Comparison of ENCODE assay signal across 14 cellular contexts in genomic region chr16:81495321-81496234, GRCh38. TPM values are rescaled to one million over a fixed set of nuclear protein-coding genes. Genes with fewer than 3 reads are reported as not detected.
DNase-seq lines count a peak whose midpoint lies in the region; ATAC-seq and TF ChIP-seq lines count a peak whose summit lies in the region.
"Had no signal": no experiment of that assay in that cellular context is flagged by ENCODE, and none has a peak within 500 bp of the region (broad histone marks: within the 10 kb centered on the region; RNA-seq: fewer than 3 reads in every experiment).

No MANE protein-coding gene starts in this region.

- ATAC-seq in foreskin keratinocyte (no peak), HG02759 (IDR thresholded peaks at IDR 0.05; ENCODE audit: unreplicated experiment) (no peak)
- no peak for ATAC-seq in naive thymus-derived CD8-positive, alpha-beta T cell

- no peaks in the 10 kb centered on the region for H3K9me3 ChIP-seq in MG63

- H3K4me3 ChIP-seq in MG63: no peak overlapping the region
- H3K4me3 ChIP-seq: SK-N-MC had no signal

- peak overlapping the region in 6 of 10 donors; percentile 12 to 79 (median 29) for H3K27ac Mint-ChIP-seq in naive thymus-derived CD8-positive, alpha-beta T cell

- peaks cover 0 to 9% (median 2%) of the 10 kb centered on the region in 3 donors for H3K36me3 Mint-ChIP-seq in naive thymus-derived CD8-positive, alpha-beta T cell

- H3K4me1 Mint-ChIP-seq in naive thymus-derived CD8-positive, alpha-beta T cell: peaks cover 33 to 75% (median 69%) of the 10 kb centered on the region in 4 donors

- peak; percentile 44 for DNase-seq in A172 (ENCODE audit: low spot score)
- peak; percentile 67 for DNase-seq in OCI-M2 (lab: John Stamatoyannopoulos, UW; ENCODE audit: unreplicated experiment)
- no peak for DNase-seq in foreskin keratinocyte
- DNase-seq in naive thymus-derived CD8-positive, alpha-beta T cell: no peak
- DNase-seq in activated gamma-delta T cell (lab: John Stamatoyannopoulos, UW): no peak
- no peak for DNase-seq in Ammon's horn (ENCODE audit: low spot score)
- DNase-seq in MG63: no peak
- DNase-seq: activated CD4-positive, alpha-beta T cell treated with anti-CD3 and anti-CD28 coated beads, Interleukin-2, amount 50 U/mL, for 1 hour; activated effector memory CD4-positive, alpha-beta T cell treated with Interleukin-2 at 50 U/mL for 16 hours; cerebellar nuclear complex; NCI-H1092; NCI-H524 had no signal

- no peak for TF ChIP-seq CTCF in foreskin keratinocyte (conservative IDR thresholded peaks at IDR 0.05)

- H3K4me1 ChIP-seq in foreskin keratinocyte: peaks cover 23% of the 10 kb centered on the region

- no peaks in the 10 kb centered on the region for H3K27me3 Mint-ChIP-seq in naive thymus-derived CD8-positive, alpha-beta T cell

- H3K27ac ChIP-seq in foreskin keratinocyte: peak overlapping the region; percentile 88
- H3K27ac ChIP-seq: SK-N-MC had no signal

- H3K27me3 ChIP-seq in foreskin keratinocyte: no peaks in the 10 kb centered on the region
- no peaks in the 10 kb centered on the region for H3K27me3 ChIP-seq in MG63

- H3K4me3 Mint-ChIP-seq in naive thymus-derived CD8-positive, alpha-beta T cell: peak overlapping the region in 1 of 10 donors; percentile 20

- H3K9me3 Mint-ChIP-seq in naive thymus-derived CD8-positive, alpha-beta T cell: no peaks in the 10 kb centered on the region

- POLR2A ChIA-PET in naive thymus-derived CD8-positive, alpha-beta T cell (lab: Charles Lee): no interaction called here

- H3K36me3 ChIP-seq in MG63: no peaks in the 10 kb centered on the region

RNA-seq across cellular contexts. Expression of gene CMIP, which starts 51.0 kb away (rescaled TPM):
- 5.9 and 8.0 TPM in 2 replicates for total RNA-seq in A172 (2014; rRNA removed; shearing (Covaris generic))
- 28.0 and 28.9 TPM in 2 replicates for total RNA-seq in foreskin keratinocyte
- polyA plus RNA-seq in foreskin keratinocyte: 12.9 and 15.3 TPM in 2 replicates
- total RNA-seq in naive thymus-derived CD8-positive, alpha-beta T cell: 10 to 100 TPM; 38.8 to 41.5 TPM
- 1 to 10 TPM in 1 of 3 donors, under 1 TPM in 2; 0.31 to 1.3 (median 0.65) TPM for polyA plus RNA-seq in naive thymus-derived CD8-positive, alpha-beta T cell
- total RNA-seq in MG63 (2014; rRNA removed; shearing (Covaris generic); ENCODE audit: low replicate concordance): 1.4 and 1.8 TPM in 2 replicates

Comparison
In these comparisons a context has a peak if more than half of its experiments do, and no peak if none do; other contexts are left out.
1. DNase-seq: peak in A172 (single experiment) and OCI-M2 (single experiment); none in foreskin keratinocyte (0 of 2), naive thymus-derived CD8-positive, alpha-beta T cell (0 of 10), activated gamma-delta T cell (single experiment), Ammon's horn (single experiment) and MG63 (single experiment).